In genomic region chr18:74623047-74623816, GRCh38 we compare ENCODE assay signal across 8 cellular contexts. TPM values are rescaled to one million over a fixed set of nuclear protein-coding genes. Genes with fewer than 3 reads are reported as not detected.
DNase-seq lines count a peak whose midpoint lies in the region; ATAC-seq and TF ChIP-seq lines count a peak whose summit lies in the region.

No MANE protein-coding gene starts in this region.

- no TSS peak for BruUV-seq in mammary epithelial cell (replicated peaks; lab: Mats Ljungman, UMichigan)

- H3K4me3 ChIP-seq in mammary epithelial cell (replicated peaks in 1 of 3; ENCODE audit: insufficient read depth in 1 of 3, low read depth in 2 of 3, low read length in 3 of 3) (no peak overlapping the region), neural cell (ENCODE audit: low read length) (no peak overlapping the region)

- peak; percentile 43; the same call in 1 of the 2 replicates for TF ChIP-seq RAD21 in Ishikawa (IDR thresholded peaks at IDR 0.05; ENCODE audit: low read depth)
- peak; percentile 62 for TF ChIP-seq RAD21 in neural cell (conservative IDR thresholded peaks at IDR 0.05)

- H3K4me1 ChIP-seq in mammary epithelial cell (ENCODE audit: insufficient read depth, low read length), result no peaks in the 10 kb centered on the region

- H2AFZ ChIP-seq in mammary epithelial cell (ENCODE audit: low read depth, low read length), result no peak overlapping the region
- H2AFZ ChIP-seq in neural cell (ENCODE audit: low read depth, low read length), result no peak overlapping the region

- peak; percentile 33 to 48 for TF ChIP-seq CTCF in mammary epithelial cell (conservative IDR thresholded peaks at IDR 0.05 in 1 of 2, IDR thresholded peaks at IDR 0.05 in 1 of 2; ENCODE audit: extremely low read depth in 1 of 2, insufficient read depth in 1 of 2, low read depth in 1 of 2, low read length in 2 of 2)
- peak; percentile 61 for TF ChIP-seq CTCF in neural cell (IDR thresholded peaks at IDR 0.05; ENCODE audit: poor library complexity, severe bottlenecking)

- H3F3A ChIP-seq in neural cell (ENCODE audit: insufficient read depth, low read length, poor library complexity, severe bottlenecking), result no peaks in the 10 kb centered on the region

- CTCF ChIA-PET in mammary epithelial cell (lab: Charles Lee; ENCODE audit: low non-redundant PET), result interaction anchor here (0.7 kb wide), 1 partner anchor 854 kb away, joined by 3 read pairs; no protein-coding TSS in a partner anchor

- H3K9me2 ChIP-seq in neural cell (ENCODE audit: insufficient read depth, low read length), result no peaks in the 10 kb centered on the region

- ATAC-seq in HG02798 (IDR thresholded peaks at IDR 0.05; ENCODE audit: poor library complexity, unreplicated experiment), result no peak

- in situ Hi-C loops in mammary epithelial cell (cut with MboI; ENCODE audit: low sequenced_read_pairs in 2 of 2), result no loop called here
- in situ Hi-C loops in KBM-7 (cut with MboI; ENCODE audit: low pct_unique_long_range_greater_than_20kb, low sequenced_read_pairs), result no loop called here

- 62% methylated on average over 21 of the region's 24 CpGs for WGBS in mammary epithelial cell (ENCODE audit: low coverage, missing lambda C conversion rate)

- dilution Hi-C loops in mammary epithelial cell (cut with HindIII; ENCODE audit: low sequenced_read_pairs), result no loop called here

- no peaks in the 10 kb centered on the region for H3K27me3 ChIP-seq in mammary epithelial cell (ENCODE audit: insufficient read depth, low read length)
- H3K27me3 ChIP-seq in neural cell (ENCODE audit: insufficient read depth, low read depth, low read length), result no peaks in the 10 kb centered on the region

- H3K4me2 ChIP-seq in mammary epithelial cell (ENCODE audit: insufficient read depth, low read depth, low read length), result no peak overlapping the region
- H3K4me2 ChIP-seq in neural cell (ENCODE audit: low read length), result no peak overlapping the region

- no peak overlapping the region for H3K9ac ChIP-seq in mammary epithelial cell (ENCODE audit: insufficient read depth, low read length)
- no peak overlapping the region for H3K9ac ChIP-seq in neural cell (ENCODE audit: low read length)

- DNase-seq in NCI-H2227 (lab: John Stamatoyannopoulos, UW; ENCODE audit: unreplicated experiment), result peak; percentile 10
- DNase-seq in NCI-H2227 treated with DMSO at 0.1 percent for 48 hours (lab: John Stamatoyannopoulos, UW), result no peak
- no peak for DNase-seq in mammary epithelial cell
- DNase-seq in KBM-7, result no peak
- DNase-seq in NK-92 (lab: John Stamatoyannopoulos, UW; ENCODE audit: unreplicated experiment), result no peak

- intact Hi-C loops in mammary epithelial cell (cut with micrococcal nuclease), result loop anchor here (1.0 kb wide), 1 partner anchor 1726 kb away; no protein-coding TSS in a partner anchor

- H3K9me3 ChIP-seq in mammary epithelial cell (replicated peaks; ENCODE audit: insufficient read depth, low read length) (no peaks in the 10 kb centered on the region), neural cell (ENCODE audit: low read length) (no peaks in the 10 kb centered on the region)

- H3K79me2 ChIP-seq in mammary epithelial cell (ENCODE audit: insufficient read depth, low read length) (peaks cover 67% of the 10 kb centered on the region), neural cell (replicated peaks; ENCODE audit: insufficient read depth, low read length) (no peaks in the 10 kb centered on the region)

- H4K20me1 ChIP-seq in mammary epithelial cell (ENCODE audit: insufficient read depth, low read length) (peaks cover 3% of the 10 kb centered on the region), neural cell (ENCODE audit: insufficient read depth) (no peaks in the 10 kb centered on the region)

- H3K36me3 ChIP-seq in mammary epithelial cell (ENCODE audit: insufficient read depth, low read length) (no peaks in the 10 kb centered on the region), neural cell (ENCODE audit: insufficient read depth, low read length) (no peaks in the 10 kb centered on the region)

- TF ChIP-seq EP300 in Ishikawa (IDR thresholded peaks at IDR 0.05; ENCODE audit: borderline replicate concordance) (no peak), neural cell (conservative IDR thresholded peaks at IDR 0.05; ENCODE audit: poor library complexity, severe bottlenecking) (no peak)

- H3K27ac ChIP-seq in mammary epithelial cell (ENCODE audit: insufficient read depth, low read depth, low read length), result no peak overlapping the region
- no peak overlapping the region for H3K27ac ChIP-seq in neural cell (ENCODE audit: low read length)

TF ChIP-seq in Ishikawa, 13 proteins besides CTCF, POLR2A, EP300 and RAD21:
- TF ChIP-seq CREB1 (IDR thresholded peaks at IDR 0.05; ENCODE audit: low read depth), result no peak
- TF ChIP-seq NFIC (IDR thresholded peaks at IDR 0.05), result no peak
- TF ChIP-seq YY1 (IDR thresholded peaks at IDR 0.05; ENCODE audit: low read depth), result no peak
- no peak for TF ChIP-seq ZBTB7A (IDR thresholded peaks at IDR 0.05; ENCODE audit: low read depth)
- no peak for TF ChIP-seq FOXM1 (IDR thresholded peaks at IDR 0.05; ENCODE audit: borderline replicate concordance, low read depth)
- TF ChIP-seq REST (IDR thresholded peaks at IDR 0.05; ENCODE audit: low read depth), result no peak
- no peak for TF ChIP-seq MAX (IDR thresholded peaks at IDR 0.05)
- no peak for TF ChIP-seq TEAD4 (IDR thresholded peaks at IDR 0.05)
- TF ChIP-seq EGR1 (IDR thresholded peaks at IDR 0.05), result no peak

TF ChIP-seq in neural cell, 6 proteins besides CTCF, POLR2A, EP300 and RAD21:
- TF ChIP-seq SMC3 (conservative IDR thresholded peaks at IDR 0.05; ENCODE audit: poor library complexity) (peak; percentile 63), EZH2 (IDR thresholded peaks at IDR 0.05; ENCODE audit: borderline replicate concordance, insufficient read depth, low read length, poor library complexity, severe bottlenecking) (no peak)

RNA-seq across cellular contexts. Expression of gene ZNF407, which starts 25.6 kb away (rescaled TPM):
- 10 to 100 TPM; 10.8 to 12.8 TPM for total RNA-seq in mammary epithelial cell
- polyA plus RNA-seq in mammary epithelial cell (2.5 TPM), neural cell (2.9 and 3.8 TPM in 2 replicates)
- polyA minus RNA-seq in mammary epithelial cell (11.9 TPM), neural cell (34.1 and 40.5 TPM in 2 replicates)
